In the genomic region with DNA sequence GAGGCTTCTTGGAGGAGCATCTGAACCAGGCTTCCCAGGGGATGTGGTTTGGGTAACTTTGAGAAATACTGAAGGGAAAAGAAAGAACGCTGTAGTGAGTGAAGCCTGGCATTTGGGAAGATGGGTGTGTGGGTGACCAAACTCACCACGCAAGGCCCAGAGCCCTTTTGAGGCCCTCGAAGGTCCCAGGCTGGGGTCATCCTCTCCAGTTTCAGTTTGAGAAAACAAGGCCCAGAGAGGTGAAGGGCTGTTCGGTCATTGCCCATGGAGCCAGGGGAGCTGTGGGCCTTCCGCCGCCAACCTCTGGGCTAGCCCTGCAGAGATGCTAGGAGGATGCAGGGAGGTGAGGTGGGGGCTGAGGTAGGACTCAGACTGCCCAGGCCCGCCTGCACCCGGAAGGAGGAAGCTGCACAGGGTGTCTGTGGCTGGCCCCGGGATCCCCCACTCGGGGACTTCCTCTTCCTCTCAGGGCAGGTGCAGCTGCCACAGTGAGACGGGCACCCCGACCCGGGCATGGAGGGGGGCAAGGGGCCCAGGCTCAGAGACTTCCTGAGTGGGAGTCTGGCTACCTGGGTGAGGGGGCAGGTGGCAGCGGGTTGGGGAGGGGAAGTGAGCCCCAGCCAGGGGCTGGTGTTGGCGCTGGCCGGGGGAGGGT, we compare ENCODE assay signal across 8 cellular contexts. TPM values are rescaled to one million over a fixed set of nuclear protein-coding genes. Genes with fewer than 3 reads are reported as not detected.
A peak's percentile ranks its signal among the peaks of the same experiment; 100 is the strongest.
DNase-seq lines count a peak whose midpoint lies in the region; ATAC-seq and TF ChIP-seq lines count a peak whose summit lies in the region.

A gene with protein sequence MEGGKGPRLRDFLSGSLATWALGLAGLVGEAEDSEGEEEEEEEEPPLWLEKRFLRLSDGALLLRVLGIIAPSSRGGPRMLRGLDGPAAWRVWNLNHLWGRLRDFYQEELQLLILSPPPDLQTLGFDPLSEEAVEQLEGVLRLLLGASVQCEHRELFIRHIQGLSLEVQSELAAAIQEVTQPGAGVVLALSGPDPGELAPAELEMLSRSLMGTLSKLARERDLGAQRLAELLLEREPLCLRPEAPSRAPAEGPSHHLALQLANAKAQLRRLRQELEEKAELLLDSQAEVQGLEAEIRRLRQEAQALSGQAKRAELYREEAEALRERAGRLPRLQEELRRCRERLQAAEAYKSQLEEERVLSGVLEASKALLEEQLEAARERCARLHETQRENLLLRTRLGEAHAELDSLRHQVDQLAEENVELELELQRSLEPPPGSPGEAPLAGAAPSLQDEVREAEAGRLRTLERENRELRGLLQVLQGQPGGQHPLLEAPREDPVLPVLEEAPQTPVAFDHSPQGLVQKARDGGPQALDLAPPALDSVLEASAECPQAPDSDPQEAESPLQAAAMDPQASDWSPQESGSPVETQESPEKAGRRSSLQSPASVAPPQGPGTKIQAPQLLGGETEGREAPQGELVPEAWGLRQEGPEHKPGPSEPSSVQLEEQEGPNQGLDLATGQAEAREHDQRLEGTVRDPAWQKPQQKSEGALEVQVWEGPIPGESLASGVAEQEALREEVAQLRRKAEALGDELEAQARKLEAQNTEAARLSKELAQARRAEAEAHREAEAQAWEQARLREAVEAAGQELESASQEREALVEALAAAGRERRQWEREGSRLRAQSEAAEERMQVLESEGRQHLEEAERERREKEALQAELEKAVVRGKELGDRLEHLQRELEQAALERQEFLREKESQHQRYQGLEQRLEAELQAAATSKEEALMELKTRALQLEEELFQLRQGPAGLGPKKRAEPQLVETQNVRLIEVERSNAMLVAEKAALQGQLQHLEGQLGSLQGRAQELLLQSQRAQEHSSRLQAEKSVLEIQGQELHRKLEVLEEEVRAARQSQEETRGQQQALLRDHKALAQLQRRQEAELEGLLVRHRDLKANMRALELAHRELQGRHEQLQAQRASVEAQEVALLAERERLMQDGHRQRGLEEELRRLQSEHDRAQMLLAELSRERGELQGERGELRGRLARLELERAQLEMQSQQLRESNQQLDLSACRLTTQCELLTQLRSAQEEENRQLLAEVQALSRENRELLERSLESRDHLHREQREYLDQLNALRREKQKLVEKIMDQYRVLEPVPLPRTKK (N-terminal part only) (plus strand): TSS at position 451 of the 655 bp plus-strand sequence. CDS start 63 bp downstream, at position 514.

- peaks cover 10% of the 10 kb centered on the region for H3K36me3 Mint-ChIP-seq in activated naive CD8-positive, alpha-beta T cell treated with anti-CD3 and anti-CD28 coated beads for 36 hours

- H3K4me3 ChIP-seq in mucosa of descending colon (no peak within 1 kb of the TSS), thoracic aorta (peak within 1 kb of the TSS; percentile 55)

- intact Hi-C loops in mucosa of descending colon (cut with DNase I, micrococcal nuclease), result no loop called here

- no peaks in the 10 kb centered on the region for H3K27me3 ChIP-seq in thoracic aorta (replicated peaks; ENCODE audit: insufficient read depth)

- H3K9me3 Mint-ChIP-seq in activated naive CD8-positive, alpha-beta T cell treated with anti-CD3 and anti-CD28 coated beads for 36 hours, result no peaks in the 10 kb centered on the region

- no peaks in the 10 kb centered on the region for H3K27me3 Mint-ChIP-seq in activated naive CD8-positive, alpha-beta T cell treated with anti-CD3 and anti-CD28 coated beads for 36 hours

- H3K36me3 ChIP-seq in mucosa of descending colon (ENCODE audit: low read depth) (no peaks in the 10 kb centered on the region), thoracic aorta (no peaks in the 10 kb centered on the region)

- H3K27ac Mint-ChIP-seq in activated naive CD8-positive, alpha-beta T cell treated with anti-CD3 and anti-CD28 coated beads for 36 hours, result peak within 1 kb of the TSS; percentile 90

- DNase-seq in T-helper 2 cell, result peak; percentile 67 to 94 (median 82)
- peak; percentile 88 for DNase-seq in activated naive CD8-positive, alpha-beta T cell treated with anti-CD3 and anti-CD28 coated beads for 36 hours
- peak; percentile 75 to 95 (median 82) for DNase-seq in mucosa of descending colon
- no peak for DNase-seq in thoracic aorta (ENCODE audit: low spot score)
- no peak for DNase-seq in NCI-H187 (lab: John Stamatoyannopoulos, UW)
- DNase-seq in NCI-H2171 treated with DMSO at 0.1 percent for 48 hours (lab: John Stamatoyannopoulos, UW), result no peak

- peak within 1 kb of the TSS; percentile 92 for H3K4me3 Mint-ChIP-seq in activated naive CD8-positive, alpha-beta T cell treated with anti-CD3 and anti-CD28 coated beads for 36 hours

- ATAC-seq in GM18511 (IDR thresholded peaks at IDR 0.05; ENCODE audit: unreplicated experiment) (peak; percentile 68), HG03066 (IDR thresholded peaks at IDR 0.05; ENCODE audit: low read depth, unreplicated experiment) (peak; percentile 55), mucosa of descending colon (peak; percentile 65), thoracic aorta (ENCODE audit: insufficient number of reproducible peaks, low FRiP score, low read depth) (no peak)

- H3K4me1 ChIP-seq in mucosa of descending colon (ENCODE audit: low read depth) (peaks cover 12% of the 10 kb centered on the region), thoracic aorta (ENCODE audit: control insufficient read depth in 1 of 2, low read depth in 2 of 2) (peaks cover 3 to 12% of the 10 kb centered on the region in 2 donors)

- H3K27ac ChIP-seq in thoracic aorta, result no peak within 1 kb of the TSS

- H3K4me1 Mint-ChIP-seq in activated naive CD8-positive, alpha-beta T cell treated with anti-CD3 and anti-CD28 coated beads for 36 hours, result peaks cover 31% of the 10 kb centered on the region

- TF ChIP-seq CTCF in mucosa of descending colon (IDR thresholded peaks at IDR 0.05) (no peak), thoracic aorta (IDR thresholded peaks at IDR 0.05) (no peak)

- H3K9me3 ChIP-seq in mucosa of descending colon, result no peaks in the 10 kb centered on the region
- no peaks in the 10 kb centered on the region for H3K9me3 ChIP-seq in thoracic aorta

RNA-seq across cellular contexts. Expression of the gene that starts here (rescaled TPM):
- total RNA-seq in activated naive CD8-positive, alpha-beta T cell treated with anti-CD3 and anti-CD28 coated beads for 36 hours, result 10 to 100 TPM; 73.5 to 74.5 TPM
- 10 to 100 TPM; 13.4 to 32.5 (median 28.8) TPM for total RNA-seq in mucosa of descending colon
- 10 to 100 TPM; 10.3 to 19.0 TPM for total RNA-seq in thoracic aorta

Comparison
In these comparisons a context has a peak if more than half of its experiments do, and no peak if none do; other contexts are left out.
1. DNase-seq: peak in T-helper 2 cell (5 of 5), activated naive CD8-positive, alpha-beta T cell treated with anti-CD3 and anti-CD28 coated beads for 36 hours (single experiment) and mucosa of descending colon (3 of 3); none in thoracic aorta (single experiment), NCI-H187 (0 of 2) and NCI-H2171 treated with DMSO at 0.1 percent for 48 hours (single experiment).